In genomic region chr10:93835770-93836169, GRCh38 we compare ENCODE assay signal across 7 cellular contexts.
"Had no signal": no experiment of that assay in that cellular context is flagged by ENCODE, and none has a peak within 500 bp of the region (broad histone marks: within the 10 kb centered on the region; RNA-seq: fewer than 3 reads in every experiment).

No MANE protein-coding gene starts in this region.

- ATAC-seq: K562 had no signal

- H3K27me3 Mint-ChIP-seq: IgD-negative memory B cell had no signal

- H3K4me3 Mint-ChIP-seq: IgD-negative memory B cell had no signal

- H3K4me1 Mint-ChIP-seq: IgD-negative memory B cell had no signal

- H3K4me3 ChIP-seq: K562 had no signal

- H3K4me2 ChIP-seq: KMS-11 had no signal

- H3K27ac Mint-ChIP-seq: IgD-negative memory B cell had no signal

- H3K27ac ChIP-seq: HL-60, KMS-11 had no signal

- H3K9ac ChIP-seq: KMS-11 had no signal

- DNase-seq: IMR-90, KBM-7, KG1 had no signal

- FAIRE-seq: K562 had no signal
